ENCODE assay signal across 10 cellular contexts in the genomic region with DNA sequence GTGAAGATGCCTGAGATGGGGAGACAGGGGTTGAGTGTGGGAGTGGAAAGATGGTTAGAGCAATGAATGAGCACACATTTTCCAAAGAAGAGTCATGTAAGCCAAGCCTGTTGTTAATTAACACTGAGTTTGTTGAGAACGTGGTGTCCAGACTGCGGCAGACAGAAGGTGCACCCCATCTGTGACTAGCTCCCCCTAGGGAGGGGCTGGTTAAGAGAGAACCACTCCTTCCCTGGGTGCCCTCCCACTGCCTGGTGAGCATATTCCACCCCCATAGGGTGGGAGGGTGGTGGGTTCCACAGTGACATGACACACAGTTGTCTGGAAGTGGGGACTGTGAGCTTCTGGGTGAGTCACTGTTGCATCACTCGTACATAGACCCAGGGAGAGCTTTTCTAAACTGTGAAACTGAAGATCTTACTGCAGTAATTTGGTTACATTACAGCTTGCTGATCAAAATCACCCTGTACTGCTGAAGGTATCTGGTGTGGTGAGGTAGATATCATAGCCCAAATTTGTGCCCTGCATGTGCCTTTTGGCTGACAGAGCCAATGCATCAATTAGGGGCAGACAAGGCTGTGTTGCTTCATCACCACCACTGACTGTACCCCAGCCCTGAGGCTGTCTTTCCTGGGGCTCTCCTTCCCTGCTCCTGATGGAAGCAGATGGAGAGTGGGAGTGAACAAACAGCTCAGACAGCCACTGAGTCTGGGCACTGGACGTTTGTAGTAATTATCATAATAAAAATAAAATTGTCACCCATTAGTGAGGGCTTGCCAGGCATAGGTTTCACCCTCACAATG.
DNase-seq lines count a peak whose midpoint lies in the region; ATAC-seq, FAIRE-seq and TF ChIP-seq lines count a peak whose summit lies in the region.
"Had no signal": no experiment of that assay in that cellular context is flagged by ENCODE, and none has a peak within 500 bp of the region (broad histone marks: within the 10 kb centered on the region; RNA-seq: fewer than 3 reads in every experiment).

No MANE protein-coding gene starts in this region.

- no peak overlapping the region for H3K14ac ChIP-seq in trophoblast cell (ENCODE audit: low read length)

- no peak overlapping the region for H2AK5ac ChIP-seq in trophoblast cell (ENCODE audit: low read length)

- H2BK12ac ChIP-seq in trophoblast cell (ENCODE audit: low read length) = no peak overlapping the region

- peak; percentile 3 for TF ChIP-seq CTCF in astrocyte of the cerebellum (IDR thresholded peaks at IDR 0.05; ENCODE audit: low read depth, low read length, missing control alignments)
- no peak for TF ChIP-seq CTCF in D721Med (IDR thresholded peaks at IDR 0.05; ENCODE audit: insufficient read depth, missing control alignments)
- TF ChIP-seq CTCF in mesothelial cell of epicardium (IDR thresholded peaks at IDR 0.05; ENCODE audit: unreplicated experiment) = no peak

- no peaks in the 10 kb centered on the region for H3K79me2 ChIP-seq in trophoblast cell (ENCODE audit: control insufficient read depth, insufficient read depth, low read length, poor library complexity)

- no peaks in the 10 kb centered on the region for H3K9me3 ChIP-seq in MG63
- no peaks in the 10 kb centered on the region for H3K9me3 ChIP-seq in trophoblast cell (ENCODE audit: insufficient read depth, low read depth, low read length)
- H3K9me3 ChIP-seq: SJSA1 had no signal

- H3K27me3 ChIP-seq in MG63 (peaks cover 3% of the 10 kb centered on the region; the same call in 1 of the 2 replicates), trophoblast cell (ENCODE audit: insufficient read depth, low read length) (no peaks in the 10 kb centered on the region)
- H3K27me3 ChIP-seq: SJSA1 had no signal

- H3K23ac ChIP-seq in trophoblast cell (ENCODE audit: low read length) = no peak overlapping the region

- WGBS in trophoblast cell (ENCODE audit: extremely low coverage, insufficient coverage, insufficient read length) = no CpG with 5 or more reads among the region's 4 CpGs

- H3K9ac ChIP-seq in trophoblast cell (ENCODE audit: low read length) = no peak overlapping the region

- H3K4me2 ChIP-seq in trophoblast cell (ENCODE audit: low read length) = no peak overlapping the region

- H3K4ac ChIP-seq in trophoblast cell (ENCODE audit: low read depth, low read length) = no peak overlapping the region

- H3K4me1 ChIP-seq in trophoblast cell (ENCODE audit: control insufficient read depth in 1 of 2, insufficient read depth in 2 of 2, low read length in 2 of 2) = peaks cover 12 to 19% of the 10 kb centered on the region in 2 experiments

- peaks cover 5% of the 10 kb centered on the region for H3K4me1 Mint-ChIP-seq in mesothelial cell of epicardium

- no peak overlapping the region for H4K12ac ChIP-seq in trophoblast cell (ENCODE audit: low read depth, low read length)

- H3K4me3 ChIP-seq in MG63 (no peak overlapping the region), astrocyte of the cerebellum (ENCODE audit: low read depth, low read length) (no peak overlapping the region), trophoblast cell (ENCODE audit: low read depth, low read length) (no peak overlapping the region)
- H3K4me3 ChIP-seq: SJSA1 had no signal

- no peak overlapping the region for H3K18ac ChIP-seq in trophoblast cell (ENCODE audit: low read length)

- peaks cover 8% of the 10 kb centered on the region for H3K9me3 Mint-ChIP-seq in mesothelial cell of epicardium

- H3K27ac Mint-ChIP-seq in mesothelial cell of epicardium = no peak overlapping the region

- H3K27me3 Mint-ChIP-seq in mesothelial cell of epicardium (ENCODE audit: low read depth) = no peaks in the 10 kb centered on the region

- FAIRE-seq in D721Med (lab: Jason Lieb, UNC) = no peak

- in situ Hi-C loops in ACHN (cut with HindIII; ENCODE audit: low pct_ligation_motif_present, low pct_unique_long_range_greater_than_20kb, low sequenced_read_pairs) = no loop called here
- in situ Hi-C loops in astrocyte of the cerebellum (cut with HindIII; ENCODE audit: low sequenced_read_pairs) = no loop called here

- DNase-seq in ACHN = peak; percentile 73
- DNase-seq in MG63 = peak; percentile 66
- peak; percentile 5 for DNase-seq in astrocyte of the cerebellum (ENCODE audit: low read depth)
- no peak for DNase-seq in trophoblast cell
- DNase-seq in SKM-1 (lab: John Stamatoyannopoulos, UW; ENCODE audit: unreplicated experiment) = no peak
- no peak for DNase-seq in D721Med (ENCODE audit: insufficient read length, low spot score)
- DNase-seq in mesothelial cell of epicardium (ENCODE audit: low spot score in 2 of 2, unreplicated experiment in 2 of 2) = no peak
- DNase-seq: GF-D8 had no signal

- H2BK5ac ChIP-seq in trophoblast cell (ENCODE audit: low read depth, low read length, poor library complexity) = no peak overlapping the region

- no peaks in the 10 kb centered on the region for H3K79me1 ChIP-seq in trophoblast cell (ENCODE audit: low read length)

- H3K36me3 Mint-ChIP-seq in mesothelial cell of epicardium = no peaks in the 10 kb centered on the region

- peak overlapping the region; percentile 32 for H4K91ac ChIP-seq in trophoblast cell (ENCODE audit: low read depth, low read length)

- H3K27ac ChIP-seq in trophoblast cell (ENCODE audit: low read depth, low read length) = no peak overlapping the region
- H3K27ac ChIP-seq: SJSA1 had no signal

- no peak for ATAC-seq in GM21528 (IDR thresholded peaks at IDR 0.05; ENCODE audit: low FRiP score, unreplicated experiment)

- H3K36me3 ChIP-seq in MG63 (no peaks in the 10 kb centered on the region), trophoblast cell (ENCODE audit: control insufficient read depth in 1 of 2, insufficient read depth in 2 of 2, low read length in 2 of 2) (no peaks in the 10 kb centered on the region)
- H3K36me3 ChIP-seq: SJSA1 had no signal

- H4K8ac ChIP-seq in trophoblast cell (ENCODE audit: low read depth, low read length) = no peak overlapping the region

- no peak overlapping the region for H2BK120ac ChIP-seq in trophoblast cell (ENCODE audit: insufficient read depth, low read length, poor library complexity)

- H3K4me3 Mint-ChIP-seq in mesothelial cell of epicardium = no peak overlapping the region

- H2AFZ ChIP-seq in trophoblast cell (ENCODE audit: insufficient read depth, low read length, poor library complexity) = no peak overlapping the region

Comparison
In these comparisons a context has a peak if more than half of its experiments do, and no peak if none do; other contexts are left out.
1. DNase-seq: peak in ACHN (single experiment), MG63 (single experiment) and astrocyte of the cerebellum (single experiment); none in trophoblast cell (0 of 2), SKM-1 (single experiment), D721Med (single experiment) and mesothelial cell of epicardium (0 of 2).